8 cellular contexts compared by ENCODE assay signal in genomic region chr1:11908139-11909021, GRCh38. TPM values are rescaled to one million over a fixed set of nuclear protein-coding genes. Genes with fewer than 3 reads are reported as not detected.
DNase-seq lines count a peak whose midpoint lies in the region; ATAC-seq and TF ChIP-seq lines count a peak whose summit lies in the region.

No MANE protein-coding gene starts in this region.

- peak in 1 of 4 donors; percentile 94 for TF ChIP-seq EP300 in upper lobe of left lung (IDR thresholded peaks at IDR 0.05)

- H3K9me3 ChIP-seq in upper lobe of left lung, result no peaks in the 10 kb centered on the region

- H3K36me3 ChIP-seq in upper lobe of left lung, result no peaks in the 10 kb centered on the region

- peak; percentile 82 to 99 (median 94) for TF ChIP-seq POLR2A in upper lobe of left lung (IDR thresholded peaks at IDR 0.05)

- 0 to 1% methylated on average over 27 to 41 of the region's 41 CpGs for WGBS in upper lobe of left lung, 2 donors

- peak overlapping the region; percentile 93 to 96 (median 95) for H3K27ac ChIP-seq in upper lobe of left lung

- intact Hi-C loops in left cardiac atrium (cut with DNase I) (loop anchor here in 1 of 2 donors (1.0 kb wide), 1 partner anchor 72 kb away; the partner anchor contains the start of gene MFN2), posterior vena cava (cut with DNase I) (no loop called here)

- H3K4me1 ChIP-seq in upper lobe of left lung, result peaks cover 0 to 3% (median 0%) of the 10 kb centered on the region in 4 donors

- H3K4me3 ChIP-seq in upper lobe of left lung, result peak overlapping the region; percentile 48 to 69 (median 64)

- TF ChIP-seq CTCF in GM13977 (IDR thresholded peaks at IDR 0.05; ENCODE audit: extremely low read depth, insufficient read depth, missing control alignments) (no peak), upper lobe of left lung (IDR thresholded peaks at IDR 0.05) (no peak)

- no peaks in the 10 kb centered on the region for H3K27me3 ChIP-seq in upper lobe of left lung

- DNase-seq in GM13977 (ENCODE audit: low spot score) (peak; percentile 80), NCI-H1436 treated with DMSO at 0.1 percent for 48 hours (lab: John Stamatoyannopoulos, UW) (peak; percentile 85), SW480 (ENCODE audit: low spot score) (peak; percentile 98), amniotic epithelial cell (ENCODE audit: low read depth) (peak; percentile 99), left cardiac atrium (peak; percentile 81), posterior vena cava (ENCODE audit: low spot score) (peak; percentile 93), upper lobe of left lung (peak; percentile 91 to 92)

- in situ Hi-C loops in GM13977 (cut with MboI; ENCODE audit: low pct_unique_long_range_greater_than_20kb, low sequenced_read_pairs, unreplicated experiment), result no loop called here

- ATAC-seq in HG02852 (IDR thresholded peaks at IDR 0.05; ENCODE audit: unreplicated experiment) (peak; percentile 50), left cardiac atrium (peak; percentile 79 to 83), upper lobe of left lung (ENCODE audit: low FRiP score in 2 of 2) (peak; percentile 88 to 89)

RNA-seq across cellular contexts. Expression of gene KIAA2013, which starts 17.8 kb away (rescaled TPM):
- total RNA-seq in left cardiac atrium (10 to 100 TPM; 31.2 to 36.2 TPM), posterior vena cava (10 to 100 TPM; 34.0 to 39.6 TPM), upper lobe of left lung (10 to 100 TPM; 42.6 to 94.2 (median 58.7) TPM)

RNA-seq across cellular contexts. Expression of gene PLOD1, which starts 26.1 kb away (rescaled TPM):
- total RNA-seq in left cardiac atrium, result 10 to 100 TPM; 70.3 to 83.7 TPM
- 10 to 100 TPM; 70.0 to 91.2 TPM for total RNA-seq in posterior vena cava
- 10 to 100 TPM; 31.4 to 99.0 (median 52.8) TPM for total RNA-seq in upper lobe of left lung

RNA-seq across cellular contexts. Expression of gene NPPB, which starts 49.6 kb away (rescaled TPM):
- total RNA-seq in left cardiac atrium (1,000 to 10,000 TPM in 1 of 2 donors, 100 to 1,000 TPM in 1; 368 to 4,414 TPM), posterior vena cava (not detected), upper lobe of left lung (not detected)

Comparison
In these comparisons a context has a peak if more than half of its experiments do, and no peak if none do; other contexts are left out.
1. Peak in every context shown above with its lines: DNase-seq, ATAC-seq, H3K4me3 ChIP-seq and H3K27ac ChIP-seq.
2. RNA of gene NPPB, which starts 49.6 kb away (total RNA-seq): 368 to 4,414 TPM in left cardiac atrium; not detected in posterior vena cava and not detected in upper lobe of left lung; every median in the first group is over 100 times any median in the second.